1 cellular context compared by ENCODE assay signal in the genomic region with DNA sequence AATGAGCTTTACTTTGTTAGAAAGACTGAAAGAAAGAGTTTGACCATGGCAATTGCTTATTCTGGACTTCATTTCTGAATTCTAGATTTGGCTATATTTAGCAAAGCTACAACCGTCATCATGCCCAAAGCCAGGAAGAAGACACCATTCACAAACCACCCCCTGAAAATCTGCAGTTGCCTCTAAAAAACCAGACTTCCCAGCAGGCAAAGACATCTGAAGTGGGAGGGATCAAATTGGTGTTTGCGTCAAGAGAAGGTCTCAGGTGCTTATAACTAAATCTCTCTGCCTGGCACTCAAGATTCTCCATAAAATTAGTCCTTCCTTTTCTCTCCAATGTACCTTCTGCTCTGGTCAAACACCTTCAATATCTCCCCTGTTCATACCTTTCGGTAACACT.
TF ChIP-seq lines count a peak whose summit lies in the region.

No MANE protein-coding gene starts in this region.

TF ChIP-seq in WTC11, 78 proteins besides CTCF, POLR2A, EP300 and RAD21 (continued from another document):
- TF ChIP-seq RORB (CRISPR knock-in tag; IDR thresholded peaks at IDR 0.05): no peak
- TF ChIP-seq EMX1 (CRISPR knock-in tag; IDR thresholded peaks at IDR 0.05): no peak
- TF ChIP-seq, protein P1, sequence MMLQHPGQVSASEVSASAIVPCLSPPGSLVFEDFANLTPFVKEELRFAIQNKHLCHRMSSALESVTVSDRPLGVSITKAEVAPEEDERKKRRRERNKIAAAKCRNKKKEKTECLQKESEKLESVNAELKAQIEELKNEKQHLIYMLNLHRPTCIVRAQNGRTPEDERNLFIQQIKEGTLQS (CRISPR knock-in tag; conservative IDR thresholded peaks at IDR 0.05): no peak
- no peak for TF ChIP-seq GABPB1 (CRISPR knock-in tag; IDR thresholded peaks at IDR 0.05)
- TF ChIP-seq, protein P2, sequence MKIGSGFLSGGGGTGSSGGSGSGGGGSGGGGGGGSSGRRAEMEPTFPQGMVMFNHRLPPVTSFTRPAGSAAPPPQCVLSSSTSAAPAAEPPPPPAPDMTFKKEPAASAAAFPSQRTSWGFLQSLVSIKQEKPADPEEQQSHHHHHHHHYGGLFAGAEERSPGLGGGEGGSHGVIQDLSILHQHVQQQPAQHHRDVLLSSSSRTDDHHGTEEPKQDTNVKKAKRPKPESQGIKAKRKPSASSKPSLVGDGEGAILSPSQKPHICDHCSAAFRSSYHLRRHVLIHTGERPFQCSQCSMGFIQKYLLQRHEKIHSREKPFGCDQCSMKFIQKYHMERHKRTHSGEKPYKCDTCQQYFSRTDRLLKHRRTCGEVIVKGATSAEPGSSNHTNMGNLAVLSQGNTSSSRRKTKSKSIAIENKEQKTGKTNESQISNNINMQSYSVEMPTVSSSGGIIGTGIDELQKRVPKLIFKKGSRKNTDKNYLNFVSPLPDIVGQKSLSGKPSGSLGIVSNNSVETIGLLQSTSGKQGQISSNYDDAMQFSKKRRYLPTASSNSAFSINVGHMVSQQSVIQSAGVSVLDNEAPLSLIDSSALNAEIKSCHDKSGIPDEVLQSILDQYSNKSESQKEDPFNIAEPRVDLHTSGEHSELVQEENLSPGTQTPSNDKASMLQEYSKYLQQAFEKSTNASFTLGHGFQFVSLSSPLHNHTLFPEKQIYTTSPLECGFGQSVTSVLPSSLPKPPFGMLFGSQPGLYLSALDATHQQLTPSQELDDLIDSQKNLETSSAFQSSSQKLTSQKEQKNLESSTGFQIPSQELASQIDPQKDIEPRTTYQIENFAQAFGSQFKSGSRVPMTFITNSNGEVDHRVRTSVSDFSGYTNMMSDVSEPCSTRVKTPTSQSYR (CRISPR knock-in tag; IDR thresholded peaks at IDR 0.05): no peak
- TF ChIP-seq, protein P3, sequence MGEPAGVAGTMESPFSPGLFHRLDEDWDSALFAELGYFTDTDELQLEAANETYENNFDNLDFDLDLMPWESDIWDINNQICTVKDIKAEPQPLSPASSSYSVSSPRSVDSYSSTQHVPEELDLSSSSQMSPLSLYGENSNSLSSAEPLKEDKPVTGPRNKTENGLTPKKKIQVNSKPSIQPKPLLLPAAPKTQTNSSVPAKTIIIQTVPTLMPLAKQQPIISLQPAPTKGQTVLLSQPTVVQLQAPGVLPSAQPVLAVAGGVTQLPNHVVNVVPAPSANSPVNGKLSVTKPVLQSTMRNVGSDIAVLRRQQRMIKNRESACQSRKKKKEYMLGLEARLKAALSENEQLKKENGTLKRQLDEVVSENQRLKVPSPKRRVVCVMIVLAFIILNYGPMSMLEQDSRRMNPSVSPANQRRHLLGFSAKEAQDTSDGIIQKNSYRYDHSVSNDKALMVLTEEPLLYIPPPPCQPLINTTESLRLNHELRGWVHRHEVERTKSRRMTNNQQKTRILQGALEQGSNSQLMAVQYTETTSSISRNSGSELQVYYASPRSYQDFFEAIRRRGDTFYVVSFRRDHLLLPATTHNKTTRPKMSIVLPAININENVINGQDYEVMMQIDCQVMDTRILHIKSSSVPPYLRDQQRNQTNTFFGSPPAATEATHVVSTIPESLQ (CRISPR knock-in tag; IDR thresholded peaks at IDR 0.05): no peak
- TF ChIP-seq, protein P4, sequence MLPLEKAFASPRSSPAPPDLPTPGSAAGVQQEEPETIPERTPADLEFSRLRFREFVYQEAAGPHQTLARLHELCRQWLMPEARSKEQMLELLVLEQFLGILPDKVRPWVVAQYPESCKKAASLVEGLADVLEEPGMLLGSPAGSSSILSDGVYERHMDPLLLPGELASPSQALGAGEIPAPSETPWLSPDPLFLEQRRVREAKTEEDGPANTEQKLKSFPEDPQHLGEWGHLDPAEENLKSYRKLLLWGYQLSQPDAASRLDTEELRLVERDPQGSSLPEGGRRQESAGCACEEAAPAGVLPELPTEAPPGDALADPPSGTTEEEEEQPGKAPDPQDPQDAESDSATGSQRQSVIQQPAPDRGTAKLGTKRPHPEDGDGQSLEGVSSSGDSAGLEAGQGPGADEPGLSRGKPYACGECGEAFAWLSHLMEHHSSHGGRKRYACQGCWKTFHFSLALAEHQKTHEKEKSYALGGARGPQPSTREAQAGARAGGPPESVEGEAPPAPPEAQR (CRISPR knock-in tag; IDR thresholded peaks at IDR 0.05): no peak
- no peak for TF ChIP-seq SMAD4 (CRISPR knock-in tag; IDR thresholded peaks at IDR 0.05)
- no peak for TF ChIP-seq ZNF219 (CRISPR knock-in tag; IDR thresholded peaks at IDR 0.05; ENCODE audit: borderline replicate concordance)
- TF ChIP-seq NFATC4 (CRISPR knock-in tag; IDR thresholded peaks at IDR 0.05): no peak
- TF ChIP-seq CREB1 (CRISPR knock-in tag; IDR thresholded peaks at IDR 0.05): no peak
- no peak for TF ChIP-seq JAZF1 (CRISPR knock-in tag; IDR thresholded peaks at IDR 0.05)
TF ChIP-seq in WTC11: peak in this region for 0.
